11 cellular contexts compared by ENCODE assay signal in the genomic region with DNA sequence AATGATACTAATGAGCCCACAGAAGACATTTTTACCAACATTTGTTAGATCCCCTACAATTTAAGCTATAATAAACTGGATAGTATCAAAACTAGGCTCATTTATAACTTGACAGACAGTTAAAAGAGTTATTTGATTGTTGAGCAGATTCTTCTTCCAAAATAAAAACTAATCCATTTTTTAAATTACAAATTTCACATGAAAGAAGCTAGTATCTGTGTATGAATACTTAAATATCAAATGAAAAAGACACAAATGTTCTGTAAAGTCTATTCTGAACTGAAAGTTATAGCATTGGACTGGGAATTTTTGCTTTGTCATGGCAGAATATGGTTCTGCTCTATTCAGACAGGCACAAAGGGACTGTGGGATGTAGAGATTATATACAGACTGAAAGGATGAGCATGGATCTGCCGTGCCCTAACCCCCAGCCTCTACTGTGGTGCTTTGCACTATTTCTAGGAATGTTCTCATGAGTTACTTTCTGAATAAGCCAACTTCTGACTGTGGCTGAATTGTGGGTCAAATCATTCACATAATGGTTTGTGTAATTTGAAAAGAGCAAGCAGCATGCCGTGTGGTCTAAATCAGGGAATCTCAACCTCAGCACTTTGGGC.
DNase-seq lines count a peak whose midpoint lies in the region; ATAC-seq and TF ChIP-seq lines count a peak whose summit lies in the region.
"Had no signal": no experiment of that assay in that cellular context is flagged by ENCODE, and none has a peak within 500 bp of the region (broad histone marks: within the 10 kb centered on the region; RNA-seq: fewer than 3 reads in every experiment).

No MANE protein-coding gene starts in this region.

- POLR2A ChIA-PET in A673 (lab: Charles Lee; ENCODE audit: low non-redundant PET) (interaction anchor here (0.7 kb wide), 1 partner anchor 89 kb away, joined by 4 read pairs; no protein-coding TSS in a partner anchor), PC-9 (lab: Charles Lee; ENCODE audit: unreplicated experiment) (interaction anchor here (0.6 to 0.7 kb wide), 2 partner anchors 13 to 825 kb away, joined by 3 to 4 read pairs; no protein-coding TSS in a partner anchor)

- H3K4me3 Mint-ChIP-seq in neural progenitor cell, result no peak overlapping the region
- H3K4me3 Mint-ChIP-seq in effector memory CD8-positive, alpha-beta T cell, result no peak overlapping the region
- H3K4me3 Mint-ChIP-seq in natural killer cell treated with Interleukin-12 subunit alpha and Interleukin-12 subunit beta and Interleukin-15 and Interleukin-18, amount 100 ng/mL, for 72 hours, result no peak overlapping the region
- H3K4me3 Mint-ChIP-seq: natural killer cell had no signal

- intact Hi-C loops in A673 (cut with micrococcal nuclease; ENCODE audit: unreplicated experiment), result no loop called here
- intact Hi-C loops in PC-9 (cut with micrococcal nuclease; ENCODE audit: unreplicated experiment), result loop anchor here (5.0 kb wide), 1 partner anchor 1410 kb away; a partner anchor contains a TSS

- WGBS in esophagus, 2 donors, result 54 to 67% methylated on average over 2 of the region's 2 CpGs

- no peaks in the 10 kb centered on the region for H3K9me2 ChIP-seq in PC-9 (ENCODE audit: insufficient read depth)

- BruUV-seq in A673 (replicated peaks; lab: Mats Ljungman, UMichigan) (no TSS peak), PC-9 (replicated peaks; lab: Mats Ljungman, UMichigan) (TSS peak; percentile 95)

- no peaks in the 10 kb centered on the region for H3K79me2 ChIP-seq in PC-9 (ENCODE audit: low read depth)
- no peaks in the 10 kb centered on the region for H3K79me2 ChIP-seq in neural progenitor cell (ENCODE audit: low read depth)

- H3K4me1 Mint-ChIP-seq in neural progenitor cell, result peaks cover 37% of the 10 kb centered on the region
- H3K4me1 Mint-ChIP-seq in effector memory CD8-positive, alpha-beta T cell (ENCODE audit: low read depth in 2 of 2), result no peaks in the 10 kb centered on the region
- H3K4me1 Mint-ChIP-seq in natural killer cell treated with Interleukin-12 subunit alpha and Interleukin-12 subunit beta and Interleukin-15 and Interleukin-18, amount 100 ng/mL, for 72 hours (ENCODE audit: low read depth in 2 of 2), result no peaks in the 10 kb centered on the region
- H3K4me1 Mint-ChIP-seq: natural killer cell had no signal

- peak overlapping the region; percentile 68 for H3K4me2 ChIP-seq in PC-9
- H3K4me2 ChIP-seq in neural progenitor cell, result no peak overlapping the region

- H3K9me3 ChIP-seq in A673 (ENCODE audit: low read depth, low read length, poor library complexity, severe bottlenecking), result peaks cover 7% of the 10 kb centered on the region
- H3K9me3 ChIP-seq in PC-9 (ENCODE audit: insufficient read depth, low read depth), result no peaks in the 10 kb centered on the region
- no peaks in the 10 kb centered on the region for H3K9me3 ChIP-seq in esophagus (ENCODE audit: control insufficient read depth in 2 of 2, insufficient read depth in 1 of 2, low read depth in 1 of 2, low read length in 1 of 2)
- no peaks in the 10 kb centered on the region for H3K9me3 ChIP-seq in neural progenitor cell (ENCODE audit: low read depth)

- H3K36me3 ChIP-seq in A673 (ENCODE audit: insufficient read depth, low read length, poor library complexity, severe bottlenecking), result no peaks in the 10 kb centered on the region
- no peaks in the 10 kb centered on the region for H3K36me3 ChIP-seq in PC-9 (ENCODE audit: low read depth)
- H3K36me3 ChIP-seq in esophagus (ENCODE audit: control insufficient read depth in 2 of 2, insufficient read depth in 2 of 2, low read length in 1 of 2), result no peaks in the 10 kb centered on the region
- no peaks in the 10 kb centered on the region for H3K36me3 ChIP-seq in neural progenitor cell

- no peak overlapping the region for H3K4me3 ChIP-seq in A673 (ENCODE audit: low read depth, low read length, poor library complexity, severe bottlenecking)
- H3K4me3 ChIP-seq in PC-9, result peak overlapping the region; percentile 2; the same call in 1 of the 2 replicates
- H3K4me3 ChIP-seq in esophagus (ENCODE audit: low read depth in 1 of 2, low read length in 2 of 2), result no peak overlapping the region
- H3K4me3 ChIP-seq in neural progenitor cell, result no peak overlapping the region

- H3K9me3 Mint-ChIP-seq in neural progenitor cell, result peaks cover 13% of the 10 kb centered on the region
- peaks cover 6 to 24% of the 10 kb centered on the region in 2 donors for H3K9me3 Mint-ChIP-seq in effector memory CD8-positive, alpha-beta T cell
- no peaks in the 10 kb centered on the region for H3K9me3 Mint-ChIP-seq in natural killer cell treated with Interleukin-12 subunit alpha and Interleukin-12 subunit beta and Interleukin-15 and Interleukin-18, amount 100 ng/mL, for 72 hours

- H3K27me3 ChIP-seq in A673 (replicated peaks; ENCODE audit: insufficient read depth, low read depth, low read length, poor library complexity) (no peaks in the 10 kb centered on the region), PC-9 (ENCODE audit: insufficient read depth, low read depth) (no peaks in the 10 kb centered on the region), esophagus (ENCODE audit: control insufficient read depth in 1 of 2, insufficient read depth in 2 of 2, low read length in 2 of 2) (no peaks in the 10 kb centered on the region), neural progenitor cell (no peaks in the 10 kb centered on the region)

- CTCF ChIA-PET in A673 (lab: Charles Lee) (no interaction called here), PC-9 (lab: Charles Lee) (no interaction called here)

- no peak for ATAC-seq in effector memory CD8-positive, alpha-beta T cell (replicated peaks)
- ATAC-seq in GM21526 (IDR thresholded peaks at IDR 0.05; ENCODE audit: low FRiP score, unreplicated experiment) (no peak), GM19324 (IDR thresholded peaks at IDR 0.05; ENCODE audit: low FRiP score, unreplicated experiment) (no peak)
- no peak for ATAC-seq in natural killer cell treated with Interleukin-12 subunit alpha and Interleukin-12 subunit beta and Interleukin-15 and Interleukin-18, amount 100 ng/mL, for 72 hours
- ATAC-seq: natural killer cell had no signal

- H3K27ac Mint-ChIP-seq in neural progenitor cell, result peak overlapping the region; percentile 51
- no peak overlapping the region for H3K27ac Mint-ChIP-seq in effector memory CD8-positive, alpha-beta T cell
- H3K27ac Mint-ChIP-seq in natural killer cell treated with Interleukin-12 subunit alpha and Interleukin-12 subunit beta and Interleukin-15 and Interleukin-18, amount 100 ng/mL, for 72 hours, result no peak overlapping the region
- H3K27ac Mint-ChIP-seq: natural killer cell had no signal

- TF ChIP-seq CTCF in A673 (conservative IDR thresholded peaks at IDR 0.05; ENCODE audit: low read depth, low read length) (no peak), PC-9 (conservative IDR thresholded peaks at IDR 0.05) (no peak), neural progenitor cell (IDR thresholded peaks at IDR 0.05) (no peak)

- peak overlapping the region; percentile 74 for H2AFZ ChIP-seq in PC-9
- H2AFZ ChIP-seq in neural progenitor cell (replicated peaks), result peak overlapping the region; percentile 55

- DNase-seq in A673 (ENCODE audit: low spot score) (no peak), PC-9 (no peak), neural progenitor cell (ENCODE audit: low spot score) (no peak)
- no peak for DNase-seq in effector memory CD8-positive, alpha-beta T cell
- DNase-seq in natural killer cell treated with Interleukin-12 subunit alpha and Interleukin-12 subunit beta and Interleukin-15 and Interleukin-18, amount 100 ng/mL, for 72 hours (ENCODE audit: low spot score), result no peak
- DNase-seq: activated gamma-delta T cell, DND-41, natural killer cell had no signal

- H3K4me1 ChIP-seq in A673 (ENCODE audit: insufficient read depth, low read length, poor library complexity, severe bottlenecking) (peaks cover 9% of the 10 kb centered on the region), PC-9 (replicated peaks; ENCODE audit: insufficient read depth) (peaks cover 23% of the 10 kb centered on the region), esophagus (ENCODE audit: control insufficient read depth in 2 of 2, insufficient read depth in 2 of 2, low read length in 1 of 2) (no peaks in the 10 kb centered on the region), neural progenitor cell (peaks cover 49% of the 10 kb centered on the region)

- H3K36me3 Mint-ChIP-seq in neural progenitor cell, result no peaks in the 10 kb centered on the region
- H3K36me3 Mint-ChIP-seq in effector memory CD8-positive, alpha-beta T cell (ENCODE audit: insufficient read depth), result no peaks in the 10 kb centered on the region
- no peaks in the 10 kb centered on the region for H3K36me3 Mint-ChIP-seq in natural killer cell treated with Interleukin-12 subunit alpha and Interleukin-12 subunit beta and Interleukin-15 and Interleukin-18, amount 100 ng/mL, for 72 hours
- H3K36me3 Mint-ChIP-seq: natural killer cell had no signal

- H4K20me1 ChIP-seq in PC-9 (ENCODE audit: insufficient read depth) (no peaks in the 10 kb centered on the region), neural progenitor cell (ENCODE audit: low read depth) (no peaks in the 10 kb centered on the region)

- H3K9ac ChIP-seq in neural progenitor cell, result no peak overlapping the region

- peak overlapping the region; percentile 56 for H3K27ac ChIP-seq in A673 (ENCODE audit: low read depth, low read length, poor library complexity, severe bottlenecking)
- peak overlapping the region; percentile 57 for H3K27ac ChIP-seq in PC-9
- H3K27ac ChIP-seq in esophagus (ENCODE audit: low read depth in 2 of 2, low read length in 1 of 2), result peak overlapping the region; percentile 40 to 73
- H3K27ac ChIP-seq in neural progenitor cell, result no peak overlapping the region

- H3F3A ChIP-seq in PC-9 (ENCODE audit: insufficient read depth, low read depth), result peaks cover 12% of the 10 kb centered on the region
- peaks cover 28% of the 10 kb centered on the region for H3F3A ChIP-seq in neural progenitor cell (ENCODE audit: low read depth)

- peaks cover 2% of the 10 kb centered on the region for H3K27me3 Mint-ChIP-seq in neural progenitor cell (ENCODE audit: insufficient read depth, low read depth)
- no peaks in the 10 kb centered on the region for H3K27me3 Mint-ChIP-seq in effector memory CD8-positive, alpha-beta T cell
- H3K27me3 Mint-ChIP-seq in natural killer cell treated with Interleukin-12 subunit alpha and Interleukin-12 subunit beta and Interleukin-15 and Interleukin-18, amount 100 ng/mL, for 72 hours, result no peaks in the 10 kb centered on the region
